ENCODE assay signal across 16 cellular contexts in genomic region chr2:76009484-76009883, GRCh38.
"Had no signal": no experiment of that assay in that cellular context is flagged by ENCODE, and none has a peak within 500 bp of the region (broad histone marks: within the 10 kb centered on the region; RNA-seq: fewer than 3 reads in every experiment).

No MANE protein-coding gene starts in this region.

- H3K36me3 Mint-ChIP-seq: activated naive CD8-positive, alpha-beta T cell treated with anti-CD3 and anti-CD28 coated beads for 36 hours; naive thymus-derived CD8-positive, alpha-beta T cell; type B pancreatic cell had no signal

- H3K9me3 Mint-ChIP-seq: activated naive CD8-positive, alpha-beta T cell treated with anti-CD3 and anti-CD28 coated beads for 36 hours; type B pancreatic cell had no signal

- H3K4me1 Mint-ChIP-seq: activated naive CD8-positive, alpha-beta T cell treated with anti-CD3 and anti-CD28 coated beads for 36 hours; naive thymus-derived CD8-positive, alpha-beta T cell had no signal

- H3K4me3 Mint-ChIP-seq: activated naive CD8-positive, alpha-beta T cell treated with anti-CD3 and anti-CD28 coated beads for 36 hours; naive thymus-derived CD8-positive, alpha-beta T cell; type B pancreatic cell had no signal

- DNase-seq: activated CD4-positive, CD25-positive, alpha-beta regulatory T cell; activated gamma-delta T cell; activated naive CD8-positive, alpha-beta T cell treated with anti-CD3 and anti-CD28 coated beads for 36 hours; activated T-cell treated with anti-CD3 and anti-CD28 coated beads, Interleukin-2, amount 50 U/mL, for 48 hours; anterior cingulate cortex; dermis blood vessel endothelial cell; glutamatergic neuron; left colon; mucosa of descending colon; naive thymus-derived CD8-positive, alpha-beta T cell; psoas muscle; stimulated activated naive CD4-positive, alpha-beta T cell treated with Interleukin-2 at 50 U/mL for 16 hours; T-helper 1 cell had no signal

- ATAC-seq: esophagus mucosa; left colon; mucosa of descending colon; naive thymus-derived CD8-positive, alpha-beta T cell; psoas muscle; sciatic nerve had no signal

- H3K27ac Mint-ChIP-seq: activated naive CD8-positive, alpha-beta T cell treated with anti-CD3 and anti-CD28 coated beads for 36 hours; naive thymus-derived CD8-positive, alpha-beta T cell; type B pancreatic cell had no signal

- H3K27me3 Mint-ChIP-seq: activated naive CD8-positive, alpha-beta T cell treated with anti-CD3 and anti-CD28 coated beads for 36 hours; naive thymus-derived CD8-positive, alpha-beta T cell; type B pancreatic cell had no signal
